13 cellular contexts compared by ENCODE assay signal in genomic region chr7:155477469-155477868, GRCh38. TPM values are rescaled to one million over a fixed set of nuclear protein-coding genes. Genes with fewer than 3 reads are reported as not detected.
DNase-seq lines count a peak whose midpoint lies in the region; ATAC-seq lines count a peak whose summit lies in the region.
"Had no signal": no experiment of that assay in that cellular context is flagged by ENCODE, and none has a peak within 500 bp of the region (broad histone marks: within the 10 kb centered on the region; RNA-seq: fewer than 3 reads in every experiment).

No MANE protein-coding gene starts in this region.

- CTCF ChIA-PET in activated naive CD4-positive, alpha-beta T cell treated with anti-CD3 and anti-CD28 coated beads for 36 hours (lab: Charles Lee): no interaction called here

- no peak overlapping the region for H3K27ac Mint-ChIP-seq in activated naive CD4-positive, alpha-beta T cell treated with anti-CD3 and anti-CD28 coated beads for 36 hours
- H3K27ac Mint-ChIP-seq: H9, memory B cell had no signal

- H3K9me3 Mint-ChIP-seq in activated naive CD4-positive, alpha-beta T cell treated with anti-CD3 and anti-CD28 coated beads for 36 hours: peaks cover 9% of the 10 kb centered on the region
- H3K9me3 Mint-ChIP-seq: memory B cell had no signal

- H3K4me1 Mint-ChIP-seq in activated naive CD4-positive, alpha-beta T cell treated with anti-CD3 and anti-CD28 coated beads for 36 hours (ENCODE audit: low read depth): peaks cover 9% of the 10 kb centered on the region

- peaks cover 71% of the 10 kb centered on the region for H3K27me3 Mint-ChIP-seq in activated naive CD4-positive, alpha-beta T cell treated with anti-CD3 and anti-CD28 coated beads for 36 hours (ENCODE audit: low read depth)

- no peaks in the 10 kb centered on the region for H3K36me3 Mint-ChIP-seq in activated naive CD4-positive, alpha-beta T cell treated with anti-CD3 and anti-CD28 coated beads for 36 hours (ENCODE audit: low read depth)

- no peak overlapping the region for H3K4me3 Mint-ChIP-seq in activated naive CD4-positive, alpha-beta T cell treated with anti-CD3 and anti-CD28 coated beads for 36 hours
- H3K4me3 Mint-ChIP-seq: H9, memory B cell had no signal

- DNase-seq in activated naive CD4-positive, alpha-beta T cell treated with anti-CD3 and anti-CD28 coated beads for 36 hours: peak; percentile 39
- no peak for DNase-seq in activated naive CD4-positive, alpha-beta T cell treated with anti-CD3 and anti-CD28 coated beads, Interleukin-2, amount 50 U/mL, for 16 hours
- no peak for DNase-seq in stimulated activated naive CD8-positive, alpha-beta T cell treated with anti-CD3 and anti-CD28 coated beads, Interleukin-15, Interleukin-2, amounts not matched to agents 100 U/mL and 50 U/mL, for 24 hours
- DNase-seq in DMS153 treated with DMSO at 0.1 percent for 48 hours (lab: John Stamatoyannopoulos, UW; ENCODE audit: unreplicated experiment) (no peak), EL (no peak)
- DNase-seq in stimulated activated CD4-positive, alpha-beta T cell treated with anti-CD3 and anti-CD28 coated beads, Interleukin-4, amount 100 ng/mL, for 4 hours: no peak
- DNase-seq: H9, head of caudate nucleus, psoas muscle, thyroid gland had no signal

- intact Hi-C loops in activated naive CD4-positive, alpha-beta T cell treated with anti-CD3 and anti-CD28 coated beads for 36 hours (cut with micrococcal nuclease): no loop called here

- ATAC-seq in GM21786 (IDR thresholded peaks at IDR 0.05; ENCODE audit: unreplicated experiment): peak; percentile 98
- peak; percentile 92 for ATAC-seq in HG03159 (IDR thresholded peaks at IDR 0.05; ENCODE audit: unreplicated experiment)
- ATAC-seq in stimulated activated naive CD8-positive, alpha-beta T cell treated with anti-CD3 and anti-CD28 coated beads, Interleukin-15, Interleukin-2, amounts not matched to agents 100 U/mL and 50 U/mL, for 24 hours: peak; percentile 43
- ATAC-seq: psoas muscle had no signal

RNA-seq across cellular contexts. Expression of gene EN2, which starts 19.5 kb away (rescaled TPM):
- not detected for total RNA-seq in activated naive CD4-positive, alpha-beta T cell treated with anti-CD3 and anti-CD28 coated beads for 36 hours

Comparison
In these comparisons a context has a peak if more than half of its experiments do, and no peak if none do; other contexts are left out.
1. ATAC-seq: peak in every context shown above with its lines; median percentile 98 in GM21786; 92 in HG03159; 43 in stimulated activated naive CD8-positive, alpha-beta T cell treated with anti-CD3 and anti-CD28 coated beads, Interleukin-15, Interleukin-2, amounts not matched to agents 100 U/mL and 50 U/mL, for 24 hours.